Comparison of ENCODE assay signal across 10 cellular contexts in genomic region chr20:51457281-51457932, GRCh38.
DNase-seq lines count a peak whose midpoint lies in the region; ATAC-seq, FAIRE-seq and TF ChIP-seq lines count a peak whose summit lies in the region.
"Had no signal": no experiment of that assay in that cellular context is flagged by ENCODE, and none has a peak within 500 bp of the region (broad histone marks: within the 10 kb centered on the region; RNA-seq: fewer than 3 reads in every experiment).

No MANE protein-coding gene starts in this region.

- WGBS in adrenal gland, 4 donors: 51 to 59% (median 53%) methylated on average over 10 to 11 of the region's 11 CpGs

- H3K27ac Mint-ChIP-seq in activated CD4-positive, alpha-beta T cell treated with anti-CD3 and anti-CD28 coated beads for 36 hours: peak overlapping the region; percentile 74
- H3K27ac Mint-ChIP-seq: CD8-positive, alpha-beta T cell had no signal

- H3K4me1 ChIP-seq in adrenal gland (replicated peaks in 1 of 2) (peaks cover 14 to 17% of the 10 kb centered on the region in 2 donors), keratinocyte (ENCODE audit: control insufficient read depth, extremely low read depth, insufficient read depth, low read length) (peaks cover 18% of the 10 kb centered on the region), tibial artery (peaks cover 0 to 28% (median 17%) of the 10 kb centered on the region in 4 donors)

- peaks cover 3% of the 10 kb centered on the region for H4K20me1 ChIP-seq in keratinocyte (ENCODE audit: control insufficient read depth, extremely low read depth, insufficient read depth, low read length)

- no peaks in the 10 kb centered on the region for H3K9me1 ChIP-seq in keratinocyte (ENCODE audit: control insufficient read depth, extremely low read depth, insufficient read depth, low read length)

- CTCF ChIA-PET in activated CD4-positive, alpha-beta T cell treated with anti-CD3 and anti-CD28 coated beads for 36 hours (lab: Charles Lee): interaction anchor here (0.6 to 1.5 kb wide), 5 partner anchors 9 to 139 kb away, joined by 3 to 5 read pairs (median 5); no protein-coding TSS in a partner anchor

- peak overlapping the region; percentile 52 for H3K9ac ChIP-seq in keratinocyte (ENCODE audit: control insufficient read depth, extremely low read depth, insufficient read depth, low read length)

- H3K27me3 Mint-ChIP-seq in activated CD4-positive, alpha-beta T cell treated with anti-CD3 and anti-CD28 coated beads for 36 hours: no peaks in the 10 kb centered on the region

- H3K9me3 Mint-ChIP-seq in activated CD4-positive, alpha-beta T cell treated with anti-CD3 and anti-CD28 coated beads for 36 hours (ENCODE audit: low read depth): no peaks in the 10 kb centered on the region
- H3K9me3 Mint-ChIP-seq: CD8-positive, alpha-beta T cell had no signal

- H3K36me3 ChIP-seq in adrenal gland (replicated peaks in 1 of 2) (no peaks in the 10 kb centered on the region), keratinocyte (ENCODE audit: control insufficient read depth in 2 of 2, extremely low read depth in 1 of 2, insufficient read depth in 2 of 2, low read length in 2 of 2) (no peaks in the 10 kb centered on the region), tibial artery (no peaks in the 10 kb centered on the region)

- peak; percentile 31 for DNase-seq in activated CD4-positive, alpha-beta T cell treated with anti-CD3 and anti-CD28 coated beads for 36 hours
- DNase-seq in activated CD4-positive, alpha-beta T cell treated with anti-CD3 and anti-CD28 coated beads for 48 hours: no peak
- DNase-seq in adrenal gland (peak; percentile 54 to 82 (median 67)), keratinocyte (ENCODE audit: low read depth, low spot score) (peak; percentile 58), tibial artery (peak; percentile 58 to 80), GM12892 (ENCODE audit: insufficient read length) (no peak)
- no peak for DNase-seq in stimulated activated CD4-positive, alpha-beta T cell treated with anti-CD3 and anti-CD28 coated beads, Interleukin-1b, Interleukin-23, amount 100 ng/mL, for 48 hours
- DNase-seq: NCI-H526 treated with DMSO at 0.1 percent for 48 hours had no signal

- TF ChIP-seq POLR2A in adrenal gland (IDR thresholded peaks at IDR 0.05) (no peak), GM12892 (IDR thresholded peaks at IDR 0.05; ENCODE audit: low read depth, low read length) (no peak)

- H3K4me2 ChIP-seq in keratinocyte (ENCODE audit: control insufficient read depth, extremely low read depth, insufficient read depth, low read depth, low read length): peak overlapping the region; percentile 89

- H3K79me2 ChIP-seq in keratinocyte (ENCODE audit: control insufficient read depth, insufficient read depth, low read length): no peaks in the 10 kb centered on the region

- no peak overlapping the region for H2AFZ ChIP-seq in keratinocyte (ENCODE audit: control insufficient read depth, low read length)

- intact Hi-C loops in activated CD4-positive, alpha-beta T cell treated with anti-CD3 and anti-CD28 coated beads for 36 hours (cut with DNase I, micrococcal nuclease): no loop called here
- intact Hi-C loops in adrenal gland (cut with DNase I) (no loop called here), tibial artery (cut with DNase I; ENCODE audit: low total_unique reads) (loop anchor here (10.0 kb wide), 1 partner anchor 503 kb away; the partner anchor contains the start of genes DPM1 and MOCS3)

- POLR2A ChIA-PET in activated CD4-positive, alpha-beta T cell treated with anti-CD3 and anti-CD28 coated beads for 36 hours (lab: Charles Lee): interaction anchor here (1.0 kb wide), 1 partner anchor 85 kb away, joined by 3 read pairs; no protein-coding TSS in a partner anchor

- no peak overlapping the region for H3K4me3 Mint-ChIP-seq in activated CD4-positive, alpha-beta T cell treated with anti-CD3 and anti-CD28 coated beads for 36 hours
- H3K4me3 Mint-ChIP-seq: CD8-positive, alpha-beta T cell had no signal

- ATAC-seq in activated CD4-positive, alpha-beta T cell treated with anti-CD3 and anti-CD28 coated beads for 36 hours: no peak
- no peak for ATAC-seq in GM18519 (IDR thresholded peaks at IDR 0.05; ENCODE audit: low FRiP score, unreplicated experiment)
- ATAC-seq: CD8-positive, alpha-beta T cell had no signal

- H3K4me1 Mint-ChIP-seq in activated CD4-positive, alpha-beta T cell treated with anti-CD3 and anti-CD28 coated beads for 36 hours: peaks cover 26% of the 10 kb centered on the region

- no peak overlapping the region for H3K4me3 ChIP-seq in adrenal gland
- H3K4me3 ChIP-seq in keratinocyte (ENCODE audit: control insufficient read depth in 2 of 3, extremely low read depth in 1 of 3, insufficient read depth in 2 of 3, low read depth in 1 of 3, low read length in 3 of 3): peak overlapping the region in 1 of 3 experiments; percentile 52
- no peak overlapping the region for H3K4me3 ChIP-seq in tibial artery

- H3K9me3 ChIP-seq in adrenal gland (replicated peaks in 1 of 3) (no peaks in the 10 kb centered on the region), keratinocyte (ENCODE audit: control insufficient read depth, low read depth, low read length) (peaks cover 2% of the 10 kb centered on the region), tibial artery (no peaks in the 10 kb centered on the region)

- no peaks in the 10 kb centered on the region for H3K27me3 ChIP-seq in adrenal gland
- peaks cover 4% of the 10 kb centered on the region for H3K27me3 ChIP-seq in keratinocyte (ENCODE audit: control insufficient read depth, extremely low read depth, insufficient read depth, low read length)
- H3K27me3 ChIP-seq in tibial artery: no peaks in the 10 kb centered on the region

- TF ChIP-seq CTCF in adrenal gland (IDR thresholded peaks at IDR 0.05) (no peak), keratinocyte (optimal IDR thresholded peaks at IDR 0.05 in 1 of 3, IDR thresholded peaks at IDR 0.05 in 1 of 3, conservative IDR thresholded peaks at IDR 0.05 in 1 of 3; ENCODE audit: extremely low read depth in 1 of 3, insufficient read depth in 2 of 3, low read length in 3 of 3) (no peak), tibial artery (IDR thresholded peaks at IDR 0.05) (no peak)

- no peak for FAIRE-seq in keratinocyte (lab: Jason Lieb, UNC)
- no peak for FAIRE-seq in GM12892 (lab: Jason Lieb, UNC)

- dilution Hi-C loops in keratinocyte (cut with MboI; ENCODE audit: extremely low pct_ligation_motif_present, low sequenced_read_pairs): no loop called here

- H3K27ac ChIP-seq in adrenal gland (peak overlapping the region in 3 of 5 donors; percentile 69 to 85 (median 74)), keratinocyte (ENCODE audit: control insufficient read depth, insufficient read depth, low read length) (peak overlapping the region; percentile 67), tibial artery (peak overlapping the region; percentile 69 to 75)

- H3K36me3 Mint-ChIP-seq in activated CD4-positive, alpha-beta T cell treated with anti-CD3 and anti-CD28 coated beads for 36 hours (ENCODE audit: low read depth): peaks cover 62% of the 10 kb centered on the region

Comparison
In these comparisons a context has a peak if more than half of its experiments do, and no peak if none do; other contexts are left out.
1. DNase-seq: peak in activated CD4-positive, alpha-beta T cell treated with anti-CD3 and anti-CD28 coated beads for 36 hours (single experiment), adrenal gland (7 of 7), keratinocyte (single experiment) and tibial artery (2 of 2); none in activated CD4-positive, alpha-beta T cell treated with anti-CD3 and anti-CD28 coated beads for 48 hours (single experiment), stimulated activated CD4-positive, alpha-beta T cell treated with anti-CD3 and anti-CD28 coated beads, Interleukin-1b, Interleukin-23, amount 100 ng/mL, for 48 hours (single experiment) and GM12892 (single experiment).
2. Peak in every context shown above with its lines, with median percentiles within 50 percentile points of each other: H3K27ac ChIP-seq.